ENCODE assay signal across 37 cellular contexts in the genomic region with DNA sequence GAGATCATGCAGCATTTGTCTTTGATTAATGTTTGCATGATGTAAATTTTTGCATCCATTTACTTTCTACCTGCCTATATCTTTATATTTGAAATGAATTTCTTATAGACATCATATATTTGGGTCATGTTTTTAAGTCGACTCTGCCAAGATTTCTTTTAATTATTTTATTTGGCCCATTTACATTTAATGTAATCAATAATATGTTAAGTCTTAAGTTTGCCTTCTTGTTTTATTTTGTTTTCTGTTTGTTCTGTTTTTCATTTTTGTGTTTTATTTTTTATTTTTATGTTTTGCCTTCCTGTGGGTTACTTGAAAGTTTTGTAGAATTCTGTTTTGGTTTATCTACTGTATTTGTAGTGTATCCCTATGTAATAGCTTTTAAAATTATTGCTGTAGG. TPM values are rescaled to one million over a fixed set of nuclear protein-coding genes. Genes with fewer than 3 reads are reported as not detected.
"Had no signal": no experiment of that assay in that cellular context is flagged by ENCODE, and none has a peak within 500 bp of the region (broad histone marks: within the 10 kb centered on the region; RNA-seq: fewer than 3 reads in every experiment).

No MANE protein-coding gene starts in this region.

- DNase-seq: activated CD4-positive, alpha-beta memory T cell treated with anti-CD3 and anti-CD28 coated beads for 36 hours; activated CD4-positive, alpha-beta T cell treated with anti-CD3 and anti-CD28 coated beads for 36 hours; activated CD4-positive, alpha-beta T cell treated with anti-CD3 and anti-CD28 coated beads, Interleukin-2, amount 10 ng/mL, durations not matched to agents 24 days and 14 days; activated CD4-positive, CD25-positive, alpha-beta regulatory T cell; activated CD4-positive, CD25-positive, alpha-beta regulatory T cell treated with anti-CD3 and anti-CD28 coated beads, Interleukin-2, amount 50 U/mL, for 72 hours; activated CD8-positive, alpha-beta memory T cell treated with anti-CD3 and anti-CD28 coated beads, Interleukin-2, amount 10 ng/mL, durations not matched to agents 7 days and 5 days; activated CD8-positive, alpha-beta memory T cell treated with anti-CD3 and anti-CD28 coated beads, Interleukin-2, amount 50 U/mL, for 4 hours; activated CD8-positive, alpha-beta T cell treated with anti-CD3 and anti-CD28 coated beads, Interleukin-2, amount 10 ng/mL, durations not matched to agents 7 days and 5 days; activated effector memory CD4-positive, alpha-beta T cell treated with anti-CD3 and anti-CD28 coated beads, Interleukin-2, amount 50 U/mL, for 16 hours; activated naive CD4-positive, alpha-beta T cell treated with anti-CD3 and anti-CD28 coated beads for 36 hours; activated naive CD8-positive, alpha-beta T cell treated with anti-CD3 and anti-CD28 coated beads for 36 hours; activated naive CD8-positive, alpha-beta T cell treated with anti-CD3 and anti-CD28 coated beads, Interleukin-2, amount 50 U/mL, for 24 hours; activated T-cell treated with anti-CD3 and anti-CD28 coated beads, Interleukin-2, amount 50 U/mL, for 1 hour; activated T-cell treated with anti-CD3 and anti-CD28 coated beads, Interleukin-2, amount 50 U/mL, for 48 hours; adrenal gland; amygdala; aorta; body of pancreas; caudate nucleus; cortex of kidney; dermis blood vessel endothelial cell; effector CD4-positive, alpha-beta T cell; effector memory CD8-positive, alpha-beta T cell; esophagus squamous epithelium; foreskin melanocyte; heart left ventricle; T-helper 17 cell; T1000 had no signal

- FAIRE-seq: colon, endothelial cell of umbilical vein had no signal

- H3K36me3 ChIP-seq: adrenal gland, esophagus squamous epithelium, heart left ventricle had no signal

- H3K27me3 ChIP-seq: adrenal gland, body of pancreas, esophagus squamous epithelium, heart left ventricle had no signal

- H3K4me1 ChIP-seq: adrenal gland, esophagus squamous epithelium, heart left ventricle had no signal

- H3K9me3 ChIP-seq: body of pancreas had no signal

- H3K4me3 ChIP-seq: adrenal gland, body of pancreas, esophagus squamous epithelium, heart left ventricle had no signal

- ATAC-seq: activated CD4-positive, alpha-beta T cell treated with anti-CD3 and anti-CD28 coated beads for 36 hours; activated CD8-positive, alpha-beta memory T cell treated with anti-CD3 and anti-CD28 coated beads, Interleukin-2, amount 10 ng/mL, durations not matched to agents 7 days and 5 days; activated CD8-positive, alpha-beta T cell treated with anti-CD3 and anti-CD28 coated beads, Interleukin-2, amount 10 ng/mL, durations not matched to agents 7 days and 5 days; activated naive CD8-positive, alpha-beta T cell treated with anti-CD3 and anti-CD28 coated beads, Interleukin-2, amount 50 U/mL, for 24 hours; body of pancreas; effector memory CD8-positive, alpha-beta T cell; heart left ventricle; T-helper 17 cell had no signal

- H3K27ac ChIP-seq: adrenal gland, body of pancreas, epithelial cell of prostate, esophagus squamous epithelium, heart left ventricle had no signal

RNA-seq across cellular contexts. Expression of a gene that starts 33.2 kb away (rescaled TPM):
- total RNA-seq: activated CD4-positive, alpha-beta memory T cell treated with anti-CD3 and anti-CD28 coated beads for 36 hours; activated CD4-positive, alpha-beta T cell treated with anti-CD3 and anti-CD28 coated beads for 36 hours; activated CD4-positive, alpha-beta T cell treated with anti-CD3 and anti-CD28 coated beads, Interleukin-2, amount 10 ng/mL, durations not matched to agents 24 days and 14 days; activated CD8-positive, alpha-beta memory T cell treated with anti-CD3 and anti-CD28 coated beads for 36 hours; activated CD8-positive, alpha-beta memory T cell treated with anti-CD3 and anti-CD28 coated beads, Interleukin-2, amount 10 ng/mL, durations not matched to agents 7 days and 5 days; activated CD8-positive, alpha-beta T cell treated with anti-CD3 and anti-CD28 coated beads, Interleukin-2, amount 10 ng/mL, durations not matched to agents 7 days and 5 days; activated naive CD4-positive, alpha-beta T cell treated with anti-CD3 and anti-CD28 coated beads for 36 hours; activated naive CD8-positive, alpha-beta T cell treated with anti-CD3 and anti-CD28 coated beads for 36 hours; activated T-helper 1 cell treated with anti-CD3 and anti-CD28 coated beads, Interleukin-12 subunit alpha, Interleukin-12 subunit beta, Interleukin-2, Interleukin-4 antibody, amounts not matched to agents 30 ng/mL and 10 ng/mL and 1 ng/mL, durations not matched to agents 14 hours and 24 hours and 36 hours; activated T-helper 2 cell treated with anti-CD3 and anti-CD28 coated beads, Interferon-gamma antibody, Interleukin-2, Interleukin-4, amounts not matched to agents 10 μg/mL and 5 μg/mL and 100 μg/mL, durations not matched to agents 14 hours and 24 hours and 36 hours; adrenal gland; aorta; body of pancreas; chondrocyte; dermis blood vessel endothelial cell; endothelial cell of umbilical vein; fibroblast of lung; fibroblast of villous mesenchyme; T-helper 17 cell had no signal
- polyA plus RNA-seq: adrenal gland, endothelial cell of umbilical vein had no signal
